ENCODE assay signal across 31 cellular contexts in the genomic region with DNA sequence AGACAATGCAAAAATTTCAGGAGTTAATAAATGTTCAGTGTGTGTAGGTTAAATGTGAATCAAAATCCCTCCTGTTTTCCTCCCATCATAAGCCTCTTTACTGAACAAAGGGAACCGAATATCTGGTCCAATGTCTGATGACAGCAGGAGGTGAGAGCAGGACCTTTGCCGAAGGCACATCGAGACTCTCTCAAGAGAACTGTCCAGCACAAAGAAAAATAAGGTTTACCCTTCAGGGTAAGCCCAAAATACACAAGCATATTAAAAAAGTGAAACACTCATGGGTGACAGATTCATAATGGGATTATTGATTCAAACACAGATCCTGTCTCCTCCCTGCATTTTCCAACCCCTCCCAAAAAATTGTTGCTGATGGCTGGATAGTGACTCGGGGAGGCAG. TPM values are rescaled to one million over a fixed set of nuclear protein-coding genes. Genes with fewer than 3 reads are reported as not detected.
"Had no signal": no experiment of that assay in that cellular context is flagged by ENCODE, and none has a peak within 500 bp of the region (broad histone marks: within the 10 kb centered on the region; RNA-seq: fewer than 3 reads in every experiment).

No MANE protein-coding gene starts in this region.

- H3K4me3 ChIP-seq: coronary artery, dorsolateral prefrontal cortex, esophagus squamous epithelium, gastrocnemius medialis, heart right ventricle, left lung, lower lobe of right lung, mucosa of descending colon had no signal

- DNase-seq: dermis blood vessel endothelial cell; dorsolateral prefrontal cortex; effector CD4-positive, alpha-beta T cell; effector memory CD4-positive, alpha-beta T cell; esophagus squamous epithelium; foreskin fibroblast; foreskin melanocyte; gastrocnemius medialis; glutamatergic neuron; head of caudate nucleus; heart right ventricle; hippocampal formation; left cardiac atrium; left lung; left ventricle myocardium superior; lower lobe of right lung; mesenchymal stem cell; mucosa of descending colon; naive B cell had no signal

- H3K27ac ChIP-seq: coronary artery, dorsolateral prefrontal cortex, esophagus squamous epithelium, gastrocnemius medialis, heart right ventricle, left lung, lower lobe of right lung had no signal

- ATAC-seq: gastrocnemius medialis, heart right ventricle, left cardiac atrium, left lung, left ventricle myocardium superior, lower lobe of right lung, mucosa of descending colon had no signal

- H3K9me3 ChIP-seq: gastrocnemius medialis had no signal

- H3K36me3 ChIP-seq: esophagus squamous epithelium, gastrocnemius medialis, heart right ventricle, left lung, lower lobe of right lung had no signal

RNA-seq across cellular contexts. Expression of a gene that starts 4.2 kb away (rescaled TPM):
- total RNA-seq: dermis blood vessel endothelial cell, endothelial cell of umbilical vein, epithelial cell of proximal tubule, esophagus squamous epithelium, gastrocnemius medialis, glomerular endothelial cell, heart right ventricle, kidney epithelial cell, left cardiac atrium, left lung, left ventricle myocardium superior, lower leg skin, lower lobe of right lung, lung microvascular endothelial cell, mesenteric fat pad, mesothelial cell of epicardium, mucosa of descending colon, myocyte had no signal
- polyA plus RNA-seq: endothelial cell of umbilical vein, esophagus, heart right ventricle, keratinocyte had no signal
